In the genomic region with DNA sequence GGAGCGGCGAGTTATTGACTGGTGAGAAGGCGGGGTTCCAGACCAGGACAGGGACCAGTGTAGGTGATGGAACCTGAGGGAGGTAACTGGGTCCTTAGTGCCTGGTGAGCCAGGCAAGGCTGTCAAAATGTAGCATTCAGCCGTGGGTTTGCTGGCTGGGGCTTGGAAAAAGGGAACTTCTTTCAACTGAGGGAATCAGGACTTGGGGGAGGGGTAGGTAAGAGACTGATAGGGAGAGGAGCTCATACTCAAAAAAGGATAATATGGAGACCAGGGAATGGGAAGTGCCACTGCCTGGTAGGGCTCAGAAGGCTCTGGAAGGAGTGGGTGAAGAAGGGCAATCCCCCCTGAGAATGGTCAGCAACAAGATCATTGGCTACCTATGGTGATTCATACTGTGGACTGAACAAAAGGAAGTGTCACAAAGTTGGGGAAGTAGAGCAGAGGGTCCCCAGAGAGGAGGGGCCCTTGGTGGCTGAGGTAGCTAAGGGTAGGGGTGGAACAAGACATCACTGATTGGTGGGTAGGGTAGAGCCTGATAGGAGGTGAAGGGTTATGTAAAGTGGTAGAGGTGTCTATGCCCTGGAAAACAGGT, we compare ENCODE assay signal across 30 cellular contexts. TPM values are rescaled to one million over a fixed set of nuclear protein-coding genes. Genes with fewer than 3 reads are reported as not detected.
"Had no signal": no experiment of that assay in that cellular context is flagged by ENCODE, and none has a peak within 500 bp of the region (broad histone marks: within the 10 kb centered on the region; RNA-seq: fewer than 3 reads in every experiment).

No MANE protein-coding gene starts in this region.

- H3K4me1 ChIP-seq: right lobe of liver, thyroid gland had no signal

- H3K36me3 ChIP-seq: heart right ventricle, right lobe of liver, thyroid gland had no signal

- ATAC-seq: heart right ventricle, left colon had no signal

- H3K27ac ChIP-seq: coronary artery, epithelial cell of prostate, heart right ventricle, right lobe of liver, skin epidermis, thyroid gland had no signal

- H3K4me1 Mint-ChIP-seq: activated naive CD8-positive, alpha-beta T cell treated with anti-CD3 and anti-CD28 coated beads, Interleukin-2, amount 10 ng/mL, durations not matched to agents 7 days and 5 days; nephron had no signal

- H3K9me3 Mint-ChIP-seq: activated CD4-positive, alpha-beta memory T cell treated with anti-CD3 and anti-CD28 coated beads for 36 hours; activated naive CD4-positive, alpha-beta T cell treated with anti-CD3 and anti-CD28 coated beads for 36 hours; activated naive CD8-positive, alpha-beta T cell treated with anti-CD3 and anti-CD28 coated beads, Interleukin-2, amount 10 ng/mL, durations not matched to agents 7 days and 5 days; endodermal cell; memory B cell; nephron; stimulated activated naive CD8-positive, alpha-beta T cell treated with anti-CD3 and anti-CD28 coated beads, Interleukin-15, Interleukin-2, amounts not matched to agents 100 ng/mL and 50 ng/mL, for 24 hours; T-helper 2 cell treated with Interferon-gamma antibody and Interleukin-4, amounts not matched to agents 5 μg/mL and 100 μg/mL, for 36 hours had no signal

- H3K4me3 Mint-ChIP-seq: activated CD4-positive, alpha-beta memory T cell treated with anti-CD3 and anti-CD28 coated beads for 36 hours; activated naive CD4-positive, alpha-beta T cell treated with anti-CD3 and anti-CD28 coated beads for 36 hours; activated naive CD8-positive, alpha-beta T cell treated with anti-CD3 and anti-CD28 coated beads, Interleukin-2, amount 10 ng/mL, durations not matched to agents 7 days and 5 days; endodermal cell; memory B cell; nephron; stimulated activated naive CD8-positive, alpha-beta T cell treated with anti-CD3 and anti-CD28 coated beads, Interleukin-15, Interleukin-2, amounts not matched to agents 100 ng/mL and 50 ng/mL, for 24 hours; T-helper 2 cell treated with Interferon-gamma antibody and Interleukin-4, amounts not matched to agents 5 μg/mL and 100 μg/mL, for 36 hours had no signal

- H3K4me3 ChIP-seq: coronary artery, heart right ventricle, right lobe of liver, skin epidermis, thyroid gland had no signal

- H3K9me3 ChIP-seq: heart right ventricle, right lobe of liver, thyroid gland had no signal

- H3K36me3 Mint-ChIP-seq: activated CD4-positive, alpha-beta memory T cell treated with anti-CD3 and anti-CD28 coated beads for 36 hours; activated naive CD8-positive, alpha-beta T cell treated with anti-CD3 and anti-CD28 coated beads, Interleukin-2, amount 10 ng/mL, durations not matched to agents 7 days and 5 days; memory B cell had no signal

- H3K27me3 ChIP-seq: heart right ventricle, right lobe of liver, thyroid gland had no signal

- DNase-seq: activated CD4-positive, alpha-beta memory T cell treated with anti-CD3 and anti-CD28 coated beads for 36 hours; activated CD4-positive, alpha-beta T cell treated with anti-CD3 and anti-CD28 coated beads for 48 hours; activated effector memory CD4-positive, alpha-beta T cell treated with Interleukin-2 at 50 U/mL for 16 hours; activated naive CD4-positive, alpha-beta T cell treated with anti-CD3 and anti-CD28 coated beads for 36 hours; activated naive CD8-positive, alpha-beta T cell treated with anti-CD3 and anti-CD28 coated beads, Interleukin-2, amount 10 ng/mL, durations not matched to agents 7 days and 5 days; activated T-cell treated with anti-CD3 and anti-CD28 coated beads, Interleukin-2, amount 50 U/mL, for 48 hours; amniotic stem cell; cerebellar nuclear complex; endodermal cell; heart right ventricle; islet precursor cell; left colon; occipital lobe; right lobe of liver; stimulated activated CD4-positive, alpha-beta T cell treated with anti-CD3 and anti-CD28 coated beads, Interleukin-1b, Interleukin-23, amount 100 ng/mL, for 48 hours; substantia nigra; thyroid gland had no signal

- H3K27ac Mint-ChIP-seq: activated CD4-positive, alpha-beta memory T cell treated with anti-CD3 and anti-CD28 coated beads for 36 hours; activated naive CD4-positive, alpha-beta T cell treated with anti-CD3 and anti-CD28 coated beads for 36 hours; activated naive CD8-positive, alpha-beta T cell treated with anti-CD3 and anti-CD28 coated beads, Interleukin-2, amount 10 ng/mL, durations not matched to agents 7 days and 5 days; endodermal cell; memory B cell; nephron; stimulated activated naive CD8-positive, alpha-beta T cell treated with anti-CD3 and anti-CD28 coated beads, Interleukin-15, Interleukin-2, amounts not matched to agents 100 ng/mL and 50 ng/mL, for 24 hours; T-helper 2 cell treated with Interferon-gamma antibody and Interleukin-4, amounts not matched to agents 5 μg/mL and 100 μg/mL, for 36 hours had no signal

RNA-seq across cellular contexts. Expression of gene CNGA4, which starts 1.9 kb away (rescaled TPM):
- total RNA-seq: activated CD4-positive, alpha-beta memory T cell treated with anti-CD3 and anti-CD28 coated beads for 36 hours; lower leg skin; myocyte had no signal

RNA-seq across cellular contexts. Expression of gene CCKBR, which starts 18.9 kb away (rescaled TPM):
- total RNA-seq: activated CD4-positive, alpha-beta memory T cell treated with anti-CD3 and anti-CD28 coated beads for 36 hours; activated naive CD4-positive, alpha-beta T cell treated with anti-CD3 and anti-CD28 coated beads for 36 hours; activated naive CD8-positive, alpha-beta T cell treated with anti-CD3 and anti-CD28 coated beads, Interleukin-2, amount 10 ng/mL, durations not matched to agents 7 days and 5 days; bronchial epithelial cell; heart right ventricle; left colon; mononuclear cell; myocyte; right lobe of liver; ureter had no signal

RNA-seq across cellular contexts. Expression of gene C11orf42, which starts 35.4 kb away (rescaled TPM):
- total RNA-seq: activated CD4-positive, alpha-beta memory T cell treated with anti-CD3 and anti-CD28 coated beads for 36 hours; activated naive CD4-positive, alpha-beta T cell treated with anti-CD3 and anti-CD28 coated beads for 36 hours; activated naive CD8-positive, alpha-beta T cell treated with anti-CD3 and anti-CD28 coated beads, Interleukin-2, amount 10 ng/mL, durations not matched to agents 7 days and 5 days; bronchial epithelial cell; endodermal cell; heart right ventricle; left colon; lower leg skin; mononuclear cell; myocyte; occipital lobe; right lobe of liver; thyroid gland; ureter had no signal

RNA-seq across cellular contexts. Expression of gene OR52W1, which starts 41.8 kb away (rescaled TPM):
- total RNA-seq: activated CD4-positive, alpha-beta memory T cell treated with anti-CD3 and anti-CD28 coated beads for 36 hours; activated naive CD4-positive, alpha-beta T cell treated with anti-CD3 and anti-CD28 coated beads for 36 hours; activated naive CD8-positive, alpha-beta T cell treated with anti-CD3 and anti-CD28 coated beads, Interleukin-2, amount 10 ng/mL, durations not matched to agents 7 days and 5 days; bronchial epithelial cell; endodermal cell; fibroblast of villous mesenchyme; heart right ventricle; left colon; lower leg skin; mononuclear cell; myocyte; occipital lobe; right lobe of liver; thyroid gland; ureter had no signal
